ENCODE assay signal across 25 cellular contexts in genomic region chr9:20441166-20441565, GRCh38.
A peak's percentile ranks its signal among the peaks of the same experiment; 100 is the strongest.
DNase-seq lines count a peak whose midpoint lies in the region; ATAC-seq and TF ChIP-seq lines count a peak whose summit lies in the region.
"Had no signal": no experiment of that assay in that cellular context is flagged by ENCODE, and none has a peak within 500 bp of the region (broad histone marks: within the 10 kb centered on the region; RNA-seq: fewer than 3 reads in every experiment).

No MANE protein-coding gene starts in this region.

- H3K36me3 ChIP-seq in naive thymus-derived CD4-positive, alpha-beta T cell (ENCODE audit: control insufficient read depth in 2 of 3, insufficient read depth in 3 of 3, low read length in 3 of 3): no peaks in the 10 kb centered on the region
- no peaks in the 10 kb centered on the region for H3K36me3 ChIP-seq in trophoblast cell (ENCODE audit: control insufficient read depth in 1 of 2, insufficient read depth in 2 of 2, low read length in 2 of 2)
- H3K36me3 ChIP-seq: breast epithelium, HAP-1, heart right ventricle had no signal

- no peak overlapping the region for H3K4me3 ChIP-seq in naive thymus-derived CD4-positive, alpha-beta T cell (ENCODE audit: low read length)
- H3K4me3 ChIP-seq in trophoblast cell (ENCODE audit: low read depth, low read length): no peak overlapping the region
- H3K4me3 ChIP-seq: breast epithelium, HAP-1, heart right ventricle had no signal

- POLR2A ChIA-PET in WTC11 (lab: Charles Lee): no interaction called here
- POLR2A ChIA-PET in naive thymus-derived CD4-positive, alpha-beta T cell (lab: Charles Lee): no interaction called here

- H3K4me1 ChIP-seq in naive thymus-derived CD4-positive, alpha-beta T cell (ENCODE audit: control insufficient read depth in 2 of 2, insufficient read depth in 2 of 2, low read length in 2 of 2): peaks cover 0 to 9% of the 10 kb centered on the region in 2 donors
- no peaks in the 10 kb centered on the region for H3K4me1 ChIP-seq in trophoblast cell (ENCODE audit: control insufficient read depth in 1 of 2, insufficient read depth in 2 of 2, low read length in 2 of 2)
- H3K4me1 ChIP-seq: breast epithelium, HAP-1 had no signal

- peak overlapping the region; percentile 50 for H3K4me3 Mint-ChIP-seq in activated naive CD4-positive, alpha-beta T cell treated with anti-CD3 and anti-CD28 coated beads, Interleukin-2, amount 50 U/mL, for 24 hours
- H3K4me3 Mint-ChIP-seq in WTC11: no peak overlapping the region
- peak overlapping the region in 7 of 10 donors; percentile 9 to 49 (median 34) for H3K4me3 Mint-ChIP-seq in naive thymus-derived CD4-positive, alpha-beta T cell
- H3K4me3 Mint-ChIP-seq: CD4-positive, alpha-beta memory T cell; T-helper 17 cell had no signal

- no peak overlapping the region for H3K4me2 ChIP-seq in trophoblast cell (ENCODE audit: low read length)
- H3K4me2 ChIP-seq: SK-N-SH had no signal

- H3K9me3 ChIP-seq in naive thymus-derived CD4-positive, alpha-beta T cell (ENCODE audit: control insufficient read depth in 2 of 3, low read length in 3 of 3): no peaks in the 10 kb centered on the region
- H3K9me3 ChIP-seq in trophoblast cell (ENCODE audit: insufficient read depth, low read depth, low read length): no peaks in the 10 kb centered on the region
- H3K9me3 ChIP-seq: breast epithelium, HAP-1, heart right ventricle, SK-N-SH had no signal

- H4K91ac ChIP-seq in trophoblast cell (ENCODE audit: low read depth, low read length): no peak overlapping the region

- no peak overlapping the region for H2AFZ ChIP-seq in trophoblast cell (ENCODE audit: insufficient read depth, low read length, poor library complexity)

- H3K4me1 Mint-ChIP-seq in activated naive CD4-positive, alpha-beta T cell treated with anti-CD3 and anti-CD28 coated beads, Interleukin-2, amount 50 U/mL, for 24 hours: peaks cover 73% of the 10 kb centered on the region
- H3K4me1 Mint-ChIP-seq in WTC11: peaks cover 27% of the 10 kb centered on the region
- H3K4me1 Mint-ChIP-seq in naive thymus-derived CD4-positive, alpha-beta T cell: peaks cover 20 to 80% (median 66%) of the 10 kb centered on the region in 7 donors

- CTCF ChIA-PET in WTC11 (lab: Charles Lee): no interaction called here
- CTCF ChIA-PET in naive thymus-derived CD4-positive, alpha-beta T cell (lab: Charles Lee): no interaction called here

- no peak overlapping the region for H2BK5ac ChIP-seq in trophoblast cell (ENCODE audit: low read depth, low read length, poor library complexity)

- H3K36me3 Mint-ChIP-seq in activated naive CD4-positive, alpha-beta T cell treated with anti-CD3 and anti-CD28 coated beads, Interleukin-2, amount 50 U/mL, for 24 hours: peaks cover 6% of the 10 kb centered on the region
- H3K36me3 Mint-ChIP-seq in WTC11: no peaks in the 10 kb centered on the region
- peaks cover 0 to 32% (median 15%) of the 10 kb centered on the region in 5 donors for H3K36me3 Mint-ChIP-seq in naive thymus-derived CD4-positive, alpha-beta T cell

- H4K12ac ChIP-seq in trophoblast cell (ENCODE audit: low read depth, low read length): no peak overlapping the region

- H3K79me1 ChIP-seq in trophoblast cell (ENCODE audit: low read length): no peaks in the 10 kb centered on the region

- ATAC-seq in WTC11 (no peak), omental fat pad (ENCODE audit: low FRiP score) (no peak)
- no peak for ATAC-seq in naive thymus-derived CD4-positive, alpha-beta T cell
- ATAC-seq: heart right ventricle, Right ventricle myocardium inferior, T-helper 17 cell had no signal

- no peak overlapping the region for H4K8ac ChIP-seq in trophoblast cell (ENCODE audit: low read depth, low read length)

- no peak overlapping the region for H2BK120ac ChIP-seq in trophoblast cell (ENCODE audit: insufficient read depth, low read length, poor library complexity)

- no peak overlapping the region for H3K18ac ChIP-seq in trophoblast cell (ENCODE audit: low read length)

- no peak overlapping the region for H3K23ac ChIP-seq in trophoblast cell (ENCODE audit: low read length)

- no peak overlapping the region for H3K9ac ChIP-seq in trophoblast cell (ENCODE audit: low read length)
- H3K9ac ChIP-seq: SK-N-SH had no signal

- no peak overlapping the region for H2BK12ac ChIP-seq in trophoblast cell (ENCODE audit: low read length)

- no peak overlapping the region for H3K14ac ChIP-seq in trophoblast cell (ENCODE audit: low read length)

- H3K27ac Mint-ChIP-seq in activated naive CD4-positive, alpha-beta T cell treated with anti-CD3 and anti-CD28 coated beads, Interleukin-2, amount 50 U/mL, for 24 hours: peak overlapping the region; percentile 61
- H3K27ac Mint-ChIP-seq in WTC11: peak overlapping the region; percentile 5; the same call in 1 of the 2 replicates
- peak overlapping the region in 7 of 9 donors; percentile 11 to 80 (median 34) for H3K27ac Mint-ChIP-seq in naive thymus-derived CD4-positive, alpha-beta T cell

- WGBS in trophoblast cell (ENCODE audit: extremely low coverage, insufficient coverage, insufficient read length): no CpG with 5 or more reads among the region's 4 CpGs

- H3K27ac ChIP-seq in naive thymus-derived CD4-positive, alpha-beta T cell (ENCODE audit: low read depth, low read length): no peak overlapping the region
- no peak overlapping the region for H3K27ac ChIP-seq in trophoblast cell (ENCODE audit: low read depth, low read length)
- H3K27ac ChIP-seq: breast epithelium, heart right ventricle had no signal

- no peaks in the 10 kb centered on the region for H3K79me2 ChIP-seq in trophoblast cell (ENCODE audit: control insufficient read depth, insufficient read depth, low read length, poor library complexity)

- H2AK5ac ChIP-seq in trophoblast cell (ENCODE audit: low read length): no peak overlapping the region

- DNase-seq in activated naive CD4-positive, alpha-beta T cell treated with Interleukin-2 at 50 U/mL for 16 hours: no peak
- DNase-seq in WTC11 (ENCODE audit: low spot score) (no peak), dermis blood vessel endothelial cell (no peak), omental fat pad (ENCODE audit: low spot score) (no peak), trophoblast cell (no peak)
- no peak for DNase-seq in naive thymus-derived CD4-positive, alpha-beta T cell
- DNase-seq: activated gamma-delta T cell treated with Interleukin-2 at 50 U/mL for 16 hours; AML-193; CD4-positive, alpha-beta memory T cell; heart right ventricle; Karpas-422; kidney; NCI-H1417 treated with DMSO at 0.1 percent for 48 hours; NCI-H2081 treated with DMSO at 0.1 percent for 48 hours; NCI-H2227 treated with DMSO at 0.1 percent for 48 hours; NCI-H526; nucleus accumbens; SK-N-SH; stimulated activated CD4-positive, alpha-beta T cell treated with anti-CD3 and anti-CD28 coated beads, Interleukin-15, amount 100 ng/mL, for 24 hours; stimulated activated CD4-positive, alpha-beta T cell treated with anti-CD3 and anti-CD28 coated beads, Interleukin-4, amount 100 ng/mL, for 4 hours; T-helper 17 cell had no signal

- intact Hi-C loops in naive thymus-derived CD4-positive, alpha-beta T cell (cut with micrococcal nuclease): loop anchor here in 1 of 2 donors (2.0 kb wide), 1 partner anchor 16 kb away; no protein-coding TSS in a partner anchor

- H3K27me3 ChIP-seq in naive thymus-derived CD4-positive, alpha-beta T cell (ENCODE audit: control insufficient read depth in 2 of 2, insufficient read depth in 2 of 2, low read length in 2 of 2): no peaks in the 10 kb centered on the region
- H3K27me3 ChIP-seq in trophoblast cell (ENCODE audit: insufficient read depth, low read length): no peaks in the 10 kb centered on the region
- H3K27me3 ChIP-seq: breast epithelium, heart right ventricle had no signal

- no peaks in the 10 kb centered on the region for H3K27me3 Mint-ChIP-seq in activated naive CD4-positive, alpha-beta T cell treated with anti-CD3 and anti-CD28 coated beads, Interleukin-2, amount 50 U/mL, for 24 hours
- no peaks in the 10 kb centered on the region for H3K27me3 Mint-ChIP-seq in WTC11 (ENCODE audit: low read depth)
- H3K27me3 Mint-ChIP-seq in naive thymus-derived CD4-positive, alpha-beta T cell: no peaks in the 10 kb centered on the region
- H3K27me3 Mint-ChIP-seq: CD4-positive, alpha-beta memory T cell; T-helper 17 cell had no signal

- no peak overlapping the region for H3K4ac ChIP-seq in trophoblast cell (ENCODE audit: low read depth, low read length)

- TF ChIP-seq CTCF in WTC11 (IDR thresholded peaks at IDR 0.05) (no peak), omental fat pad (IDR thresholded peaks at IDR 0.05) (no peak)

- no peaks in the 10 kb centered on the region for H3K9me3 Mint-ChIP-seq in activated naive CD4-positive, alpha-beta T cell treated with anti-CD3 and anti-CD28 coated beads, Interleukin-2, amount 50 U/mL, for 24 hours
- no peaks in the 10 kb centered on the region for H3K9me3 Mint-ChIP-seq in WTC11
- H3K9me3 Mint-ChIP-seq in naive thymus-derived CD4-positive, alpha-beta T cell: peaks cover 0 to 1% (median 0%) of the 10 kb centered on the region in 11 donors
- H3K9me3 Mint-ChIP-seq: CD4-positive, alpha-beta memory T cell had no signal

TF ChIP-seq in WTC11, 78 proteins besides CTCF, POLR2A, EP300 and RAD21:
- no peak for TF ChIP-seq NR1H2 (CRISPR knock-in tag; IDR thresholded peaks at IDR 0.05)

Comparison
In these comparisons a context has a peak if more than half of its experiments do, and no peak if none do; other contexts are left out.
1. H3K27ac Mint-ChIP-seq: peak in every context shown above with its lines; median percentile 61 in activated naive CD4-positive, alpha-beta T cell treated with anti-CD3 and anti-CD28 coated beads, Interleukin-2, amount 50 U/mL, for 24 hours; 34 in naive thymus-derived CD4-positive, alpha-beta T cell; 5 in WTC11.